In genomic region chr10:110354322-110354766, GRCh38 we compare ENCODE assay signal across 8 cellular contexts. TPM values are rescaled to one million over a fixed set of nuclear protein-coding genes. Genes with fewer than 3 reads are reported as not detected.
DNase-seq lines count a peak whose midpoint lies in the region; ATAC-seq and TF ChIP-seq lines count a peak whose summit lies in the region.

No MANE protein-coding gene starts in this region.

- intact Hi-C loops in left lung (cut with DNase I): loop anchor here in 1 of 2 donors (5.0 kb wide), 1 partner anchor 193 kb away; no protein-coding TSS in a partner anchor

- peak; percentile 55 to 59 for TF ChIP-seq CTCF in left lung (IDR thresholded peaks at IDR 0.05)

- H3K4me1 ChIP-seq in BLaER1: peaks cover 42% of the 10 kb centered on the region
- peaks cover 0 to 27% of the 10 kb centered on the region in 2 donors for H3K4me1 ChIP-seq in left lung

- H4K20me1 ChIP-seq in BLaER1: no peaks in the 10 kb centered on the region

- H3K27me3 ChIP-seq in BLaER1 (no peaks in the 10 kb centered on the region), left lung (no peaks in the 10 kb centered on the region)

- H3K4me2 ChIP-seq in BLaER1: peak overlapping the region; percentile 35; the same call in 1 of the 2 replicates

- no peak overlapping the region for H3K27ac ChIP-seq in BLaER1
- H3K27ac ChIP-seq in left lung: no peak overlapping the region

- ATAC-seq in GM19351 (IDR thresholded peaks at IDR 0.05; ENCODE audit: unreplicated experiment) (peak; percentile 23), left lung (peak; percentile 80)

- H3K4me3 ChIP-seq in BLaER1: no peak overlapping the region
- no peak overlapping the region for H3K4me3 ChIP-seq in left lung

- no peak overlapping the region for H3K9ac ChIP-seq in BLaER1

- H3K9me3 ChIP-seq in BLaER1: no peaks in the 10 kb centered on the region
- H3K9me3 ChIP-seq in left lung: no peaks in the 10 kb centered on the region

- H3K36me3 ChIP-seq in BLaER1 (no peaks in the 10 kb centered on the region), left lung (no peaks in the 10 kb centered on the region)

- DNase-seq in NCI-H1092 treated with DMSO at 0.1 percent for 48 hours (lab: John Stamatoyannopoulos, UW) (peak; percentile 30), cerebellar nuclear complex (lab: John Stamatoyannopoulos, UW) (peak; percentile 52 to 83), left lung (peak in 1 of 2 donors; percentile 70), NCI-H510A treated with DMSO at 0.1 percent for 48 hours (lab: John Stamatoyannopoulos, UW) (no peak)
- peak; percentile 39 to 64 (median 54) for DNase-seq in activated CD4-positive, CD25-positive, alpha-beta regulatory T cell (lab: John Stamatoyannopoulos, UW)
- peak; percentile 74 to 77 for DNase-seq in stimulated activated CD4-positive, alpha-beta T cell treated with anti-CD3 and anti-CD28 coated beads, Interleukin-4, amount 100 ng/mL, for 4 hours

RNA-seq across cellular contexts. Expression of gene SMNDC1, which starts 49.6 kb away (rescaled TPM):
- 10 to 100 TPM; 24.2 to 26.2 TPM for total RNA-seq in left lung
